ENCODE assay signal across 9 cellular contexts in the genomic region with DNA sequence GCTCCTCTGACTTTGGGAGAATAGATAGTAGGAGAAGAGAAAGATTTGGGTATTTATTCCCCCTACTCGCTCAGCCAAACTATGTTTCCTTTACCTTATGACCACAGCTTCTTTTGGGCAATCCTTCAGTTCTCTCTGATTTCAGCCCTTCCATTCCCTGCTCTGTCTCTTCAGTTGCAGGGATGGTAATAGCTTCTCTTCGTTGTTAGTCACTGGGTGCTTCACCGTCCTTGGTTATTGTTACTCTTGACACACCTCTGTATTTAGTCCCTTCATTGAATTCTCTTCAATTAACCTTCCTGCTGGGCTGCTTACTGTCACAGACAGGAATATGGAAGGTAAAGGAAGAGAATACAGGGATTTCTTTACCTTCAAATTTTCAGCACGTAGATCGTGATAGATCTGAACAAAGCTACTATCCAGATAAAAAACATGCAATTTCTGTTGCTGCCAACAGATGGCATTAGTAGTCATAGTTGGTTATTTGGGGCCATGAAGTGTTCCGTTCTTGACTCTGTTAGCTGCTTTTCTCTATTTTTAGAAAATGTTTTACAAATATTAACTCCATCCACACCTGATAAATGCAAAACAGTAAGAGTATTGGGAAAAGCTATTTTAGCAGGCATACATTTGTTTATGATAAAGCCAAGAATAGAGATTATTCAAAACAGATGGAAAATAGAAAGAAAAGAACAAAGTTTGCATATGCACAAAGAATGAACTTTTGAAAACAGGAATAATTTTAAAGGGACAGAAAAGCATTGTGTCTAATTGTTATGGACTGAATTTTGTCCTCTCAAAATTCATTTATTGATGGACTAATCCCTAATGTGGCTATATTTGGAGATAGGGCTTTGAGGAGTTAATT. TPM values are rescaled to one million over a fixed set of nuclear protein-coding genes. Genes with fewer than 3 reads are reported as not detected.
DNase-seq lines count a peak whose midpoint lies in the region; ATAC-seq and TF ChIP-seq lines count a peak whose summit lies in the region.
"Had no signal": no experiment of that assay in that cellular context is flagged by ENCODE, and none has a peak within 500 bp of the region (broad histone marks: within the 10 kb centered on the region; RNA-seq: fewer than 3 reads in every experiment).

No MANE protein-coding gene starts in this region.

- no peaks in the 10 kb centered on the region; the same call in 1 of the 2 replicates for H3K27me3 ChIP-seq in HUES64 (ENCODE audit: insufficient read depth, low read length)
- H3K27me3 ChIP-seq in aorta (ENCODE audit: control insufficient read depth in 1 of 2, insufficient read depth in 2 of 2, low read length in 1 of 2) = no peaks in the 10 kb centered on the region
- H3K27me3 ChIP-seq: BLaER1 treated with 17β-estradiol and CSF1 and Interleukin-3, amounts not matched to agents 10 nM and 100 nM had no signal

- H3K27ac ChIP-seq in HUES64 (ENCODE audit: low read depth, low read length) = no peak overlapping the region
- H3K27ac ChIP-seq in OCI-LY7 (ENCODE audit: low read depth, low read length, poor library complexity, severe bottlenecking) = no peak overlapping the region
- H3K27ac ChIP-seq in aorta (ENCODE audit: low read depth in 1 of 2, low read length in 2 of 2) = no peak overlapping the region
- H3K27ac ChIP-seq: BLaER1 treated with 17β-estradiol and CSF1 and Interleukin-3, amounts not matched to agents 10 nM and 100 nM had no signal

- H3K4me1 ChIP-seq in HUES64 (ENCODE audit: insufficient read depth, low read length) (no peaks in the 10 kb centered on the region), OCI-LY7 (ENCODE audit: insufficient read depth, low read length, poor library complexity, severe bottlenecking) (no peaks in the 10 kb centered on the region), aorta (ENCODE audit: control insufficient read depth in 1 of 2, insufficient read depth in 2 of 2, low read length in 2 of 2) (no peaks in the 10 kb centered on the region)
- H3K4me1 ChIP-seq: BLaER1 treated with 17β-estradiol and CSF1 and Interleukin-3, amounts not matched to agents 10 nM and 100 nM had no signal

- H4K20me1 ChIP-seq in OCI-LY7 (ENCODE audit: insufficient read depth, low read length) = no peaks in the 10 kb centered on the region
- H4K20me1 ChIP-seq: BLaER1 treated with 17β-estradiol and CSF1 and Interleukin-3, amounts not matched to agents 10 nM and 100 nM had no signal

- H3K79me2 ChIP-seq in OCI-LY7 (ENCODE audit: insufficient read depth, low read depth, low read length) = no peaks in the 10 kb centered on the region

- TF ChIP-seq CTCF in OCI-LY7 (conservative IDR thresholded peaks at IDR 0.05; ENCODE audit: low read length) = peak; percentile 85

- H3K36me3 ChIP-seq in HUES64 (ENCODE audit: insufficient read depth, low read length) (no peaks in the 10 kb centered on the region), OCI-LY7 (ENCODE audit: insufficient read depth, low read length) (no peaks in the 10 kb centered on the region), aorta (ENCODE audit: control insufficient read depth in 1 of 2, insufficient read depth in 2 of 2, low read length in 1 of 2) (no peaks in the 10 kb centered on the region)
- H3K36me3 ChIP-seq: BLaER1 treated with 17β-estradiol and CSF1 and Interleukin-3, amounts not matched to agents 10 nM and 100 nM had no signal

- H3K4me3 ChIP-seq in HUES64 (ENCODE audit: low read length) = peak overlapping the region; percentile 51
- H3K4me3 ChIP-seq in OCI-LY7 (ENCODE audit: low read depth, low read length, poor library complexity, severe bottlenecking) = no peak overlapping the region
- H3K4me3 ChIP-seq in aorta (ENCODE audit: low read length in 2 of 2) = peak overlapping the region in 1 of 2 donors; percentile 18
- H3K4me3 ChIP-seq: BLaER1 treated with 17β-estradiol and CSF1 and Interleukin-3, amounts not matched to agents 10 nM and 100 nM had no signal

- POLR2A ChIA-PET in OCI-LY7 (lab: Charles Lee) = no interaction called here

- ATAC-seq in GM21576 (IDR thresholded peaks at IDR 0.05; ENCODE audit: unreplicated experiment) (peak; percentile 85), aorta (ENCODE audit: low FRiP score) (peak; percentile 84)

- no peak overlapping the region for H3K4me2 ChIP-seq in OCI-LY7 (ENCODE audit: low read length)
- H3K4me2 ChIP-seq: BLaER1 treated with 17β-estradiol and CSF1 and Interleukin-3, amounts not matched to agents 10 nM and 100 nM had no signal

- CTCF ChIA-PET in OCI-LY7 (lab: Charles Lee; ENCODE audit: unreplicated experiment) = interaction anchor here (0.6 to 0.9 kb wide), 2 partner anchors 12 to 28 kb away, joined by 3 read pairs; no protein-coding TSS in a partner anchor

- BruUV-seq in OCI-LY7 (replicated peaks; lab: Mats Ljungman, UMichigan) = no TSS peak

- intact Hi-C loops in OCI-LY7 (cut with micrococcal nuclease; ENCODE audit: unreplicated experiment) = loop anchor here (2.0 to 5.0 kb wide), 2 partner anchors 173 to 577 kb away; no protein-coding TSS in a partner anchor
- intact Hi-C loops in aorta (cut with DNase I) = loop anchor here (2.0 to 10.0 kb wide), 4 partner anchors 139 to 579 kb away; partner anchors contain the start of gene CDK14 (in 1 of the 2)

- H3K9ac ChIP-seq in HUES64 (ENCODE audit: low read depth, low read length) = peak overlapping the region; percentile 66; the same call in 1 of the 2 replicates
- H3K9ac ChIP-seq: BLaER1 treated with 17β-estradiol and CSF1 and Interleukin-3, amounts not matched to agents 10 nM and 100 nM had no signal

- H3K9me3 ChIP-seq in HUES64 (ENCODE audit: insufficient read depth, low read depth, low read length) (no peaks in the 10 kb centered on the region), OCI-LY7 (ENCODE audit: low read length) (no peaks in the 10 kb centered on the region), aorta (ENCODE audit: control insufficient read depth, low read length) (no peaks in the 10 kb centered on the region)
- H3K9me3 ChIP-seq: BLaER1 treated with 17β-estradiol and CSF1 and Interleukin-3, amounts not matched to agents 10 nM and 100 nM had no signal

- H3K9me2 ChIP-seq in OCI-LY7 (ENCODE audit: insufficient read depth, low read length) = no peaks in the 10 kb centered on the region

- no peak overlapping the region for H2AFZ ChIP-seq in OCI-LY7 (ENCODE audit: low read length)

- peak; percentile 18 for DNase-seq in NCI-H1436 (lab: John Stamatoyannopoulos, UW)
- no peak for DNase-seq in NCI-H1436 treated with DMSO at 0.1 percent for 48 hours (lab: John Stamatoyannopoulos, UW)
- peak; percentile 33 for DNase-seq in OCI-LY7 (ENCODE audit: low spot score)
- peak; percentile 12 to 36 for DNase-seq in dermis microvascular lymphatic vessel endothelial cell (ENCODE audit: low read depth in 2 of 2)
- peak; percentile 50 to 52 for DNase-seq in lung microvascular endothelial cell (ENCODE audit: low read depth in 2 of 2)
- DNase-seq in aorta = no peak

- 36% methylated on average over 5 of the region's 6 CpGs for WGBS in HUES64
- 27 to 28% methylated on average over 6 of the region's 6 CpGs for WGBS in aorta, 2 donors

RNA-seq across cellular contexts. Expression of gene PTTG1IP2, which starts 14.0 kb away (rescaled TPM):
- not detected for polyA plus RNA-seq in HUES64 (2013, experiment 1 of 2)
- not detected for polyA plus RNA-seq in HUES64 (2013, experiment 2 of 2)
- total RNA-seq in OCI-LY7 (2014; rRNA removed; shearing (Covaris generic)) = not detected in 2 replicates
- total RNA-seq in OCI-LY7 (2022) (not detected in 2 replicates), dermis microvascular lymphatic vessel endothelial cell (not detected in 2 replicates), lung microvascular endothelial cell (not detected in 2 replicates), aorta (not detected)
- not detected for polyA plus RNA-seq in aorta

RNA-seq across cellular contexts. Expression of gene CLDN12, which starts 52.1 kb away (rescaled TPM):
- polyA plus RNA-seq in HUES64 (2013, experiment 1 of 2) = 27.9 TPM
- 37.6 TPM for polyA plus RNA-seq in HUES64 (2013, experiment 2 of 2)
- 8.2 and 11.0 TPM in 2 replicates for total RNA-seq in OCI-LY7 (2014; rRNA removed; shearing (Covaris generic))
- 17.0 and 20.4 TPM in 2 replicates for total RNA-seq in OCI-LY7 (2022)
- total RNA-seq in dermis microvascular lymphatic vessel endothelial cell = 11.0 and 15.4 TPM in 2 replicates
- total RNA-seq in lung microvascular endothelial cell = 10.5 and 15.5 TPM in 2 replicates
- 10 to 100 TPM; 29.0 to 35.1 TPM for total RNA-seq in aorta
- polyA plus RNA-seq in aorta = 10 to 100 TPM in 1 of 2 donors, 1 to 10 TPM in 1; 8.4 to 20.4 TPM

Comparison
In these comparisons a context has a peak if more than half of its experiments do, and no peak if none do; other contexts are left out.
1. DNase-seq: peak in NCI-H1436 (single experiment), OCI-LY7 (single experiment), dermis microvascular lymphatic vessel endothelial cell (2 of 2) and lung microvascular endothelial cell (2 of 2); none in NCI-H1436 treated with DMSO at 0.1 percent for 48 hours (single experiment) and aorta (0 of 2).